Comparison of ENCODE assay signal across 8 cellular contexts in genomic region chr2:239035361-239035814, GRCh38.
DNase-seq lines count a peak whose midpoint lies in the region; ATAC-seq, FAIRE-seq and TF ChIP-seq lines count a peak whose summit lies in the region.

No MANE protein-coding gene starts in this region.

- H3K36me3 ChIP-seq in kidney (ENCODE audit: control insufficient read depth in 1 of 2, insufficient read depth in 2 of 2, low read length in 2 of 2), result no peaks in the 10 kb centered on the region

- H3K27me3 Mint-ChIP-seq in CD14-positive monocyte (ENCODE audit: low read depth in 3 of 3), result peaks cover 4 to 29% (median 18%) of the 10 kb centered on the region in 3 donors
- peaks cover 18% of the 10 kb centered on the region for H3K27me3 Mint-ChIP-seq in brain

- POLR2A ChIA-PET in HEK293T (lab: Yijun Ruan, JAX), result no interaction called here

- no peak for DNase-seq in CD14-positive monocyte (ENCODE audit: low spot score)
- DNase-seq in HEK293T (ENCODE audit: extremely low spot score), result peak; percentile 83
- DNase-seq in kidney, result no peak
- peak; percentile 62 for DNase-seq in stimulated activated CD4-positive, alpha-beta T cell treated with anti-CD3 and anti-CD28 coated beads, Interleukin-4, amount 100 ng/mL, for 24 hours

- CTCF ChIA-PET in HEK293T (lab: Yijun Ruan, JAX), result no interaction called here

- FAIRE-seq in kidney (lab: Jason Lieb, UNC), result no peak

- H3K9me3 Mint-ChIP-seq in CD14-positive monocyte (peaks cover 0 to 2% (median 0%) of the 10 kb centered on the region in 7 donors), brain (peaks cover 0 to 5% (median 4%) of the 10 kb centered on the region in 5 experiments)

- H3K9me3 ChIP-seq in kidney (ENCODE audit: control insufficient read depth in 1 of 2, low read length in 2 of 2), result no peaks in the 10 kb centered on the region

- TF ChIP-seq CTCF in CD14-positive monocyte (IDR thresholded peaks at IDR 0.05) (peak; percentile 96), WI38 (IDR thresholded peaks at IDR 0.05; ENCODE audit: low read depth, low read length) (peak; percentile 59), brain (conservative IDR thresholded peaks at IDR 0.05) (peak; percentile 75 to 93), kidney (IDR thresholded peaks at IDR 0.05; ENCODE audit: borderline replicate concordance, extremely low read depth, insufficient read depth) (peak; percentile 70)

- H3K36me3 Mint-ChIP-seq in CD14-positive monocyte (no peaks in the 10 kb centered on the region), brain (no peaks in the 10 kb centered on the region)

- H3K4me3 Mint-ChIP-seq in CD14-positive monocyte, result no peak overlapping the region
- no peak overlapping the region for H3K4me3 Mint-ChIP-seq in brain

- H3K27ac ChIP-seq in kidney (ENCODE audit: low read depth in 2 of 2, low read length in 2 of 2), result no peak overlapping the region

- intact Hi-C loops in CD14-positive monocyte (cut with micrococcal nuclease) (loop anchor here (2.0 to 5.0 kb wide), 3 partner anchors 957 to 1111 kb away; no protein-coding TSS in a partner anchor), kidney (cut with DNase I) (no loop called here)

- no peak for ATAC-seq in HG03457 (IDR thresholded peaks at IDR 0.05; ENCODE audit: unreplicated experiment)
- no peak for ATAC-seq in HG03442 (IDR thresholded peaks at IDR 0.05; ENCODE audit: unreplicated experiment)

- H3K4me1 Mint-ChIP-seq in CD14-positive monocyte (no peaks in the 10 kb centered on the region), brain (no peaks in the 10 kb centered on the region)

- H3K27ac Mint-ChIP-seq in CD14-positive monocyte (no peak overlapping the region), brain (no peak overlapping the region)

- H3K4me3 ChIP-seq in WI38 (ENCODE audit: low read depth, low read length), result no peak overlapping the region
- H3K4me3 ChIP-seq in kidney (ENCODE audit: low read length in 2 of 2), result no peak overlapping the region

- no peak overlapping the region for H3K9ac ChIP-seq in kidney (ENCODE audit: low read length in 2 of 2)

- H3K4me1 ChIP-seq in kidney (ENCODE audit: control insufficient read depth in 1 of 2, insufficient read depth in 1 of 2, low read depth in 1 of 2, low read length in 2 of 2), result no peaks in the 10 kb centered on the region

TF ChIP-seq in HEK293T, 16 proteins besides CTCF, POLR2A, EP300 and RAD21:
- no peak for TF ChIP-seq NFRKB (IDR thresholded peaks at IDR 0.05)
- no peak for TF ChIP-seq FOXK2 (IDR thresholded peaks at IDR 0.05)
- TF ChIP-seq CTBP1 (IDR thresholded peaks at IDR 0.05; ENCODE audit: borderline replicate concordance), result no peak
- no peak for TF ChIP-seq BHLHE40 (IDR thresholded peaks at IDR 0.05; ENCODE audit: borderline replicate concordance)
- no peak for TF ChIP-seq PKNOX1 (IDR thresholded peaks at IDR 0.05)
- no peak for TF ChIP-seq SP1 (IDR thresholded peaks at IDR 0.05)
- no peak for TF ChIP-seq ARNT (IDR thresholded peaks at IDR 0.05)
- no peak for TF ChIP-seq L3MBTL2 (conservative IDR thresholded peaks at IDR 0.05)
TF ChIP-seq in HEK293T: peak in this region for 0.

Comparison
In these comparisons a context has a peak if more than half of its experiments do, and no peak if none do; other contexts are left out.
1. DNase-seq: peak in HEK293T (single experiment) and stimulated activated CD4-positive, alpha-beta T cell treated with anti-CD3 and anti-CD28 coated beads, Interleukin-4, amount 100 ng/mL, for 24 hours (single experiment); none in CD14-positive monocyte (single experiment) and kidney (single experiment).
2. Peak in every context shown above with its lines, with median percentiles within 50 percentile points of each other: CTCF ChIP-seq.